In genomic region chr12:93580682-93581081, GRCh38 we compare ENCODE assay signal across 1 cellular context.
A peak's percentile ranks its signal among the peaks of the same experiment; 100 is the strongest.
TF ChIP-seq lines count a peak whose summit lies in the region.

No MANE protein-coding gene starts in this region.

TF ChIP-seq in SK-N-SH, 30 proteins besides CTCF, POLR2A, EP300 and RAD21:
- TF ChIP-seq RFX5 (IDR thresholded peaks at IDR 0.05; ENCODE audit: low read length), result no peak
- TF ChIP-seq TCF12 (IDR thresholded peaks at IDR 0.05), result peak; percentile 9; the same call in 1 of the 2 replicates
